In the genomic region with DNA sequence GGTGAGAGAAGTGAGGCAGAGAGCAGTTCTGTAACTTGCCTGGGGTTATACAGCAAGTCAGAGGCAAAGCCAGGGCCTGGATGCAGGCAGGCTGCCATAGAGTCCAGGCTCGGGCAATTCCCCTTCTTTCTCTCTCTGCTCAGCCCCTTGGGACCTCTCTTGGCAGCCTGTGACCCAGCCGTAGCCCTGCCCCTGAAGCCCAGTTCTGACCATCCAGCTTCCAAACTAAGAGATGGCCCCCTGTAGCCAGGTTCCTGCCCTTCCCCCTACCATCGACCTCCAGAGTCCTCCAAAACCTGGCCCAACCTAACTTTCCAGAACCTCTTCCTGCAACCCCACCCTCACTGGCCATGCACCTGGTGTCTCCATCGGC, we compare ENCODE assay signal across 16 cellular contexts.
DNase-seq lines count a peak whose midpoint lies in the region; ATAC-seq and TF ChIP-seq lines count a peak whose summit lies in the region.
"Had no signal": no experiment of that assay in that cellular context is flagged by ENCODE, and none has a peak within 500 bp of the region (broad histone marks: within the 10 kb centered on the region; RNA-seq: fewer than 3 reads in every experiment).

No MANE protein-coding gene starts in this region.

- H3K9me2 ChIP-seq in GM23338 (ENCODE audit: insufficient read depth): no peaks in the 10 kb centered on the region

- no peak for DNase-seq in GM23338 (ENCODE audit: low spot score)
- peak; percentile 48 for DNase-seq in chondrocyte (ENCODE audit: low spot score)
- DNase-seq in T-helper 1 cell: no peak
- DNase-seq in GM13977 (ENCODE audit: low spot score): no peak
- DNase-seq: ACHN; CD4-positive, alpha-beta memory T cell; DMS79 treated with DMSO at 0.1 percent for 48 hours; GM23248; NCI-H1436; NCI-H2029 treated with DMSO at 0.1 percent for 48 hours; NCI-H510A treated with DMSO at 0.1 percent for 48 hours had no signal

- H3K4me1 ChIP-seq in GM23338 (ENCODE audit: insufficient read depth) (peaks cover 2% of the 10 kb centered on the region; the same call in 1 of the 2 replicates), subcutaneous abdominal adipose tissue (ENCODE audit: control insufficient read depth in 5 of 5, insufficient read depth in 5 of 5, low read length in 5 of 5) (peaks cover 3 to 53% (median 44%) of the 10 kb centered on the region in 5 donors)

- H3K4me3 ChIP-seq in GM23338: no peak overlapping the region
- H3K4me3 ChIP-seq in subcutaneous abdominal adipose tissue (ENCODE audit: low read depth in 1 of 5, low read length in 5 of 5): no peak overlapping the region
- H3K4me3 ChIP-seq: GM23248, K562 had no signal

- peaks cover 11% of the 10 kb centered on the region for H3K27me3 Mint-ChIP-seq in GM23338 (ENCODE audit: insufficient read depth, low read depth, poor library complexity)
- H3K27me3 Mint-ChIP-seq in chondrocyte (ENCODE audit: low read depth): no peaks in the 10 kb centered on the region
- peaks cover 9% of the 10 kb centered on the region for H3K27me3 Mint-ChIP-seq in nephron (ENCODE audit: low read depth)
- H3K27me3 Mint-ChIP-seq: B cell had no signal

- H3K9ac ChIP-seq in subcutaneous abdominal adipose tissue (ENCODE audit: low read length in 5 of 5): no peak overlapping the region
- H3K9ac ChIP-seq: GM23248 had no signal

- H4K20me1 ChIP-seq in GM23338 (replicated peaks; ENCODE audit: insufficient read depth): no peaks in the 10 kb centered on the region; the same call in 1 of the 2 replicates

- no peak overlapping the region for H3K4me3 Mint-ChIP-seq in GM23338
- H3K4me3 Mint-ChIP-seq in chondrocyte (ENCODE audit: unreplicated experiment): no peak overlapping the region
- no peak overlapping the region for H3K4me3 Mint-ChIP-seq in nephron
- H3K4me3 Mint-ChIP-seq: B cell; CD4-positive, alpha-beta memory T cell had no signal

- H3K27me3 ChIP-seq in GM23338 (ENCODE audit: insufficient read depth) (no peaks in the 10 kb centered on the region), subcutaneous abdominal adipose tissue (ENCODE audit: control insufficient read depth in 5 of 5, insufficient read depth in 4 of 5, low read length in 5 of 5) (no peaks in the 10 kb centered on the region)

- H3K36me3 Mint-ChIP-seq in GM23338 (ENCODE audit: low read depth): no peaks in the 10 kb centered on the region
- H3K36me3 Mint-ChIP-seq in chondrocyte (ENCODE audit: low read depth): peaks cover 8% of the 10 kb centered on the region
- no peaks in the 10 kb centered on the region for H3K36me3 Mint-ChIP-seq in nephron (ENCODE audit: low read depth)
- H3K36me3 Mint-ChIP-seq: CD4-positive, alpha-beta memory T cell had no signal

- H3K9me3 Mint-ChIP-seq in GM23338: no peaks in the 10 kb centered on the region
- H3K9me3 Mint-ChIP-seq in chondrocyte (ENCODE audit: low read depth): no peaks in the 10 kb centered on the region
- no peaks in the 10 kb centered on the region for H3K9me3 Mint-ChIP-seq in nephron

- no peak for ATAC-seq in GM23338
- no peak for ATAC-seq in GM19467 (IDR thresholded peaks at IDR 0.05; ENCODE audit: unreplicated experiment)
- ATAC-seq: K562 had no signal

- no peaks in the 10 kb centered on the region for H3K36me3 ChIP-seq in GM23338 (ENCODE audit: insufficient read depth)
- H3K36me3 ChIP-seq in subcutaneous abdominal adipose tissue (ENCODE audit: control insufficient read depth in 5 of 5, insufficient read depth in 5 of 5, low read length in 5 of 5): peaks cover 0 to 4% (median 0%) of the 10 kb centered on the region in 5 donors

- no peaks in the 10 kb centered on the region for H3F3A ChIP-seq in GM23338 (replicated peaks; ENCODE audit: low read depth)

- H3K9me3 ChIP-seq in subcutaneous abdominal adipose tissue (ENCODE audit: control insufficient read depth in 5 of 5, low read length in 5 of 5): no peaks in the 10 kb centered on the region

- H3K27ac ChIP-seq in GM23338 (ENCODE audit: low read depth) (no peak overlapping the region), subcutaneous abdominal adipose tissue (ENCODE audit: low read depth, low read length) (peak overlapping the region; percentile 55)
- H3K27ac ChIP-seq: GM23248 had no signal

- peak overlapping the region; percentile 58 for H3K27ac Mint-ChIP-seq in GM23338
- H3K27ac Mint-ChIP-seq in chondrocyte (ENCODE audit: unreplicated experiment): peak overlapping the region; percentile 72
- H3K27ac Mint-ChIP-seq in nephron: peak overlapping the region in 2 of 3 experiments; percentile 38 to 51
- H3K27ac Mint-ChIP-seq: B cell; CD4-positive, alpha-beta memory T cell had no signal

- no peak overlapping the region for H2AFZ ChIP-seq in GM23338
- H2AFZ ChIP-seq: GM23248 had no signal

- TF ChIP-seq CTCF in GM23338 (conservative IDR thresholded peaks at IDR 0.05; ENCODE audit: low read depth in 2 of 2): no peak
- TF ChIP-seq CTCF in chondrocyte (IDR thresholded peaks at IDR 0.05): no peak
- TF ChIP-seq CTCF in nephron (IDR thresholded peaks at IDR 0.05; ENCODE audit: unreplicated experiment in 3 of 3): no peak
- no peak for TF ChIP-seq CTCF in GM13977 (IDR thresholded peaks at IDR 0.05; ENCODE audit: extremely low read depth, insufficient read depth, missing control alignments)

- in situ Hi-C loops in GM13977 (cut with MboI; ENCODE audit: low pct_unique_long_range_greater_than_20kb, low sequenced_read_pairs, unreplicated experiment): no loop called here

- H3K79me2 ChIP-seq in GM23338 (replicated peaks; ENCODE audit: insufficient read depth): no peaks in the 10 kb centered on the region

- no peak overlapping the region for H3K4me2 ChIP-seq in GM23338

- H3K4me1 Mint-ChIP-seq in GM23338: peaks cover 3% of the 10 kb centered on the region
- H3K4me1 Mint-ChIP-seq in chondrocyte (ENCODE audit: low read depth): peaks cover 88% of the 10 kb centered on the region
- H3K4me1 Mint-ChIP-seq in nephron: peaks cover 34% of the 10 kb centered on the region

TF ChIP-seq in GM23338, 12 proteins besides CTCF, POLR2A, EP300 and RAD21 (continues in another document):
- TF ChIP-seq ZNF114 (CRISPR knock-in tag; IDR thresholded peaks at IDR 0.05) (no peak), EZH2phosphoT487 (IDR thresholded peaks at IDR 0.05; ENCODE audit: unreplicated experiment) (no peak), ZNF462 (CRISPR knock-in tag; IDR thresholded peaks at IDR 0.05) (no peak), NANOG (IDR thresholded peaks at IDR 0.05; ENCODE audit: borderline replicate concordance) (no peak), EZH2 (IDR thresholded peaks at IDR 0.05; ENCODE audit: low read depth, unreplicated experiment) (no peak)
